8 cellular contexts compared by ENCODE assay signal in genomic region chr7:128531105-128531954, GRCh38. TPM values are rescaled to one million over a fixed set of nuclear protein-coding genes. Genes with fewer than 3 reads are reported as not detected.
DNase-seq lines count a peak whose midpoint lies in the region; ATAC-seq and TF ChIP-seq lines count a peak whose summit lies in the region.
"Not testable (repeated sequence)": the region's sequence is repeated elsewhere in the genome, so short reads cannot be mapped to it uniquely, and the experiment has no call there.

No MANE protein-coding gene starts in this region.

- TF ChIP-seq CTCF in GM06990 (IDR thresholded peaks at IDR 0.05; ENCODE audit: insufficient read depth, low read length, poor library complexity, severe bottlenecking); osteocyte (IDR thresholded peaks at IDR 0.05): not testable (repeated sequence)

- ATAC-seq in HG02623 (IDR thresholded peaks at IDR 0.05; ENCODE audit: unreplicated experiment) = peak; percentile 82
- ATAC-seq in activated naive CD4-positive, alpha-beta T cell treated with anti-CD3 and anti-CD28 coated beads, Interleukin-2, amount 50 U/mL, for 72 hours = peak; percentile 82 to 90

- H3K27me3 ChIP-seq in GM06990 (replicated peaks; ENCODE audit: control insufficient read depth, insufficient read depth, low read length) = not testable (repeated sequence)

- peak overlapping the region; percentile 44 for H3K27ac ChIP-seq in temporal lobe (ENCODE audit: low read depth, low read length)

- H3K4me1 Mint-ChIP-seq in osteocyte (ENCODE audit: unreplicated experiment) = peaks cover 23% of the 10 kb centered on the region

- H3K4me3 Mint-ChIP-seq in osteocyte (ENCODE audit: unreplicated experiment) = peak overlapping the region; percentile 88

- peak overlapping the region in 1 of 2 donors; percentile 93 for H3K27ac Mint-ChIP-seq in activated naive CD4-positive, alpha-beta T cell treated with anti-CD3 and anti-CD28 coated beads, Interleukin-2, amount 50 U/mL, for 72 hours
- H3K27ac Mint-ChIP-seq in osteocyte (ENCODE audit: unreplicated experiment) = not testable (repeated sequence)

- peak overlapping the region; percentile 60 for H3K4me3 ChIP-seq in GM06990 (replicated peaks; ENCODE audit: low read depth, low read length)

- H3K36me3 ChIP-seq in GM06990 (ENCODE audit: control insufficient read depth, insufficient read depth, low read length) = not testable (repeated sequence)

- H3K9me3 Mint-ChIP-seq in activated naive CD4-positive, alpha-beta T cell treated with anti-CD3 and anti-CD28 coated beads, Interleukin-2, amount 50 U/mL, for 72 hours; osteocyte (ENCODE audit: unreplicated experiment): not testable (repeated sequence)

- H3K27me3 Mint-ChIP-seq in osteocyte (ENCODE audit: unreplicated experiment) = not testable (repeated sequence)

- intact Hi-C loops in head of caudate nucleus (cut with DNase I) = loop anchor here (10.0 kb wide), 1 partner anchor 77 kb away; the partner anchor contains the start of gene HILPDA

- DNase-seq in GM06990 (ENCODE audit: extremely low read depth, insufficient read length) (peak; percentile 88), NCI-H1092 (lab: John Stamatoyannopoulos, UW) (peak; percentile 65), SKM-1 (lab: John Stamatoyannopoulos, UW; ENCODE audit: unreplicated experiment) (peak; percentile 43), head of caudate nucleus (peak; percentile 49 to 93 (median 79)), osteocyte (ENCODE audit: extremely low spot score, unreplicated experiment) (peak; percentile 94)
- peak; percentile 81 to 86 for DNase-seq in activated naive CD4-positive, alpha-beta T cell treated with anti-CD3 and anti-CD28 coated beads, Interleukin-2, amount 50 U/mL, for 72 hours (ENCODE audit: low spot score in 2 of 2)

- peaks cover 10 to 21% of the 10 kb centered on the region in 2 donors for H3K36me3 Mint-ChIP-seq in activated naive CD4-positive, alpha-beta T cell treated with anti-CD3 and anti-CD28 coated beads, Interleukin-2, amount 50 U/mL, for 72 hours
- peaks cover 12% of the 10 kb centered on the region for H3K36me3 Mint-ChIP-seq in osteocyte (ENCODE audit: unreplicated experiment)

RNA-seq across cellular contexts. Expression of gene METTL2B, which starts 54.8 kb away (rescaled TPM):
- total RNA-seq in activated naive CD4-positive, alpha-beta T cell treated with anti-CD3 and anti-CD28 coated beads, Interleukin-2, amount 50 U/mL, for 72 hours = 10 to 100 TPM; 31.1 to 34.1 TPM
- total RNA-seq in osteocyte (31.4 and 33.2 TPM in 2 replicates), temporal lobe (25.1 TPM)

Comparison
In these comparisons a context has a peak if more than half of its experiments do, and no peak if none do; other contexts are left out.
1. Peak in every context shown above with its lines: DNase-seq, ATAC-seq, H3K4me3 ChIP-seq and H3K27ac ChIP-seq.
2. DNase-seq: peak in every context shown above with its lines; median percentile 94 in osteocyte; 88 in GM06990; 84 in activated naive CD4-positive, alpha-beta T cell treated with anti-CD3 and anti-CD28 coated beads, Interleukin-2, amount 50 U/mL, for 72 hours; 79 in head of caudate nucleus; 65 in NCI-H1092; 43 in SKM-1.